1 cellular context compared by ENCODE assay signal in the genomic region with DNA sequence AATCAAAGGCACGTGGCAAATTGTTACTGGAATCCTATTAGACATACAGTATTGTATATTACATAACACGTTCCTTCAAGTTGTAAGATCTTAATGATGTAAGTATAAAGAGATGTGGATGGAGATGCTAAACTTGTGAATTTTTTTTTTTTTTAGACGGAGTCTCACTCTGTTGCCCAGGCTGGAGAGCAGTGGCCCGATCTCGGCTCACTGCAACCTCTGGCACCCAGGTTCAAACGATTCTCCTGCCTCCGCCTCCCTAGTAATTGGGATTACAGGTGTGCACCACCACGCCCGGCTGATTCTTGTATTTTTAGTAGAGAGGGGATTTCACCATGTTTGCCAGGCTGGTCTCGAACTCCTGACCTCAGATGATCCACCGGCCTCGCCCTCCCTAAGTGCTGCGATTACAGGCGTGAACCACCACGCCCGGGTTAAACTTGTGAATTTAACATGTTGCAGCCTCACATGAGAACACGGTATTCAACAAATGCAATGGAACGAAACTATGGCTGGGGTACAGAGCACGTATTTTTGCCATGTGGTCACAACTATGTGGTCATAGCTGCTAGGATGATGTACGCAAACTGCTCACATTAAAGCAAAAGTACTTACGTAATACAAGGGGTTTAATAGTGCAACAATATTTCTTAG.
TF ChIP-seq lines count a peak whose summit lies in the region.

No MANE protein-coding gene starts in this region.

TF ChIP-seq in HepG2, 621 proteins besides CTCF, POLR2A, EP300 and RAD21 (continued from another document):
- TF ChIP-seq HINFP (CRISPR knock-in tag; IDR thresholded peaks at IDR 0.05; ENCODE audit: low read depth) (no peak), ZSCAN30 (CRISPR knock-in tag; IDR thresholded peaks at IDR 0.05) (no peak), SNRNP70 (IDR thresholded peaks at IDR 0.05; ENCODE audit: low read depth, low read length) (no peak), PPARG (CRISPR knock-in tag; conservative IDR thresholded peaks at IDR 0.05) (0 out of 2 replicates have a peak, but pooled peaks have one; percentile 4), ZNF598 (CRISPR knock-in tag; IDR thresholded peaks at IDR 0.05; ENCODE audit: borderline replicate concordance) (no peak), ZC3H13 (CRISPR knock-in tag; IDR thresholded peaks at IDR 0.05) (no peak), FOXJ3 (CRISPR knock-in tag; IDR thresholded peaks at IDR 0.05; ENCODE audit: borderline replicate concordance) (no peak), ZBTB7A (CRISPR knock-in tag; IDR thresholded peaks at IDR 0.05) (0 out of 2 replicates have a peak, but pooled peaks have one; percentile 31), SNAI1 (CRISPR knock-in tag; IDR thresholded peaks at IDR 0.05; ENCODE audit: borderline replicate concordance) (no peak), PAWR (CRISPR knock-in tag; IDR thresholded peaks at IDR 0.05; ENCODE audit: borderline replicate concordance) (no peak), NONO (IDR thresholded peaks at IDR 0.05) (no peak), NONO (CRISPR knock-in tag; conservative IDR thresholded peaks at IDR 0.05) (peak; percentile 21; the same call in 1 of the 2 replicates), ZBTB20 (CRISPR knock-in tag; IDR thresholded peaks at IDR 0.05; ENCODE audit: borderline replicate concordance, low read depth) (no peak), MBD4 (IDR thresholded peaks at IDR 0.05; ENCODE audit: borderline replicate concordance, low read length) (peak; percentile 68; the same call in 1 of the 2 replicates), E2F1 (CRISPR knock-in tag; IDR thresholded peaks at IDR 0.05) (no peak)
- TF ChIP-seq, protein P1, sequence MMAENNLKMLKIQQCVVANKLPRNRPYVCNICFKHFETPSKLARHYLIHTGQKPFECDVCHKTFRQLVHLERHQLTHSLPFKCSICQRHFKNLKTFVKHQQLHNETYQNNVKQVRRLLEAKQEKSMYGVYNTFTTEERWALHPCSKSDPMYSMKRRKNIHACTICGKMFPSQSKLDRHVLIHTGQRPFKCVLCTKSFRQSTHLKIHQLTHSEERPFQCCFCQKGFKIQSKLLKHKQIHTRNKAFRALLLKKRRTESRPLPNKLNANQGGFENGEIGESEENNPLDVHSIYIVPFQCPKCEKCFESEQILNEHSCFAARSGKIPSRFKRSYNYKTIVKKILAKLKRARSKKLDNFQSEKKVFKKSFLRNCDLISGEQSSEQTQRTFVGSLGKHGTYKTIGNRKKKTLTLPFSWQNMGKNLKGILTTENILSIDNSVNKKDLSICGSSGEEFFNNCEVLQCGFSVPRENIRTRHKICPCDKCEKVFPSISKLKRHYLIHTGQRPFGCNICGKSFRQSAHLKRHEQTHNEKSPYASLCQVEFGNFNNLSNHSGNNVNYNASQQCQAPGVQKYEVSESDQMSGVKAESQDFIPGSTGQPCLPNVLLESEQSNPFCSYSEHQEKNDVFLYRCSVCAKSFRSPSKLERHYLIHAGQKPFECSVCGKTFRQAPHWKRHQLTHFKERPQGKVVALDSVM (CRISPR knock-in tag; IDR thresholded peaks at IDR 0.05) = no peak
- TF ChIP-seq, protein P2, sequence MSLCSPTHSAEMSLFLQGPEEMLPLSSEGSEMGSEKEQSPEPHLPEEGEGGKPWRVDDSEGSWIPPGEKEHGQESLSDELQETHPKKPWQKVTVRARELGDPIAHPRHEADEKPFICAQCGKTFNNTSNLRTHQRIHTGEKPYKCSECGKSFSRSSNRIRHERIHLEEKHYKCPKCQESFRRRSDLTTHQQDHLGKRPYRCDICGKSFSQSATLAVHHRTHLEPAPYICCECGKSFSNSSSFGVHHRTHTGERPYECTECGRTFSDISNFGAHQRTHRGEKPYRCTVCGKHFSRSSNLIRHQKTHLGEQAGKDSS (CRISPR knock-in tag; IDR thresholded peaks at IDR 0.05; ENCODE audit: borderline replicate concordance, low read depth) = 0 out of 2 replicates have a peak, but pooled peaks have one; percentile 42
- TF ChIP-seq, protein P3, sequence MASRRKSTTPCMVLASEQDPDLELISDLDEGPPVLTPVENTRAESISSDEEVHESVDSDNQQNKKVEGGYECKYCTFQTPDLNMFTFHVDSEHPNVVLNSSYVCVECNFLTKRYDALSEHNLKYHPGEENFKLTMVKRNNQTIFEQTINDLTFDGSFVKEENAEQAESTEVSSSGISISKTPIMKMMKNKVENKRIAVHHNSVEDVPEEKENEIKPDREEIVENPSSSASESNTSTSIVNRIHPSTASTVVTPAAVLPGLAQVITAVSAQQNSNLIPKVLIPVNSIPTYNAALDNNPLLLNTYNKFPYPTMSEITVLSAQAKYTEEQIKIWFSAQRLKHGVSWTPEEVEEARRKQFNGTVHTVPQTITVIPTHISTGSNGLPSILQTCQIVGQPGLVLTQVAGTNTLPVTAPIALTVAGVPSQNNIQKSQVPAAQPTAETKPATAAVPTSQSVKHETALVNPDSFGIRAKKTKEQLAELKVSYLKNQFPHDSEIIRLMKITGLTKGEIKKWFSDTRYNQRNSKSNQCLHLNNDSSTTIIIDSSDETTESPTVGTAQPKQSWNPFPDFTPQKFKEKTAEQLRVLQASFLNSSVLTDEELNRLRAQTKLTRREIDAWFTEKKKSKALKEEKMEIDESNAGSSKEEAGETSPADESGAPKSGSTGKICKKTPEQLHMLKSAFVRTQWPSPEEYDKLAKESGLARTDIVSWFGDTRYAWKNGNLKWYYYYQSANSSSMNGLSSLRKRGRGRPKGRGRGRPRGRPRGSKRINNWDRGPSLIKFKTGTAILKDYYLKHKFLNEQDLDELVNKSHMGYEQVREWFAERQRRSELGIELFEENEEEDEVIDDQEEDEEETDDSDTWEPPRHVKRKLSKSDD (CRISPR knock-in tag; IDR thresholded peaks at IDR 0.05; ENCODE audit: low read depth) = 0 out of 2 replicates have a peak, but pooled peaks have one; percentile 50
- TF ChIP-seq, protein P4, sequence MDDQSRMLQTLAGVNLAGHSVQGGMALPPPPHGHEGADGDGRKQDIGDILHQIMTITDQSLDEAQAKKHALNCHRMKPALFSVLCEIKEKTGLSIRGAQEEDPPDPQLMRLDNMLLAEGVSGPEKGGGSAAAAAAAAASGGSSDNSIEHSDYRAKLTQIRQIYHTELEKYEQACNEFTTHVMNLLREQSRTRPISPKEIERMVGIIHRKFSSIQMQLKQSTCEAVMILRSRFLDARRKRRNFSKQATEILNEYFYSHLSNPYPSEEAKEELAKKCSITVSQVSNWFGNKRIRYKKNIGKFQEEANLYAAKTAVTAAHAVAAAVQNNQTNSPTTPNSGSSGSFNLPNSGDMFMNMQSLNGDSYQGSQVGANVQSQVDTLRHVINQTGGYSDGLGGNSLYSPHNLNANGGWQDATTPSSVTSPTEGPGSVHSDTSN (CRISPR knock-in tag; IDR thresholded peaks at IDR 0.05; ENCODE audit: borderline replicate concordance) = no peak
